In genomic region chr3:196711838-196712513, GRCh38 we compare ENCODE assay signal across 8 cellular contexts. TPM values are rescaled to one million over a fixed set of nuclear protein-coding genes. Genes with fewer than 3 reads are reported as not detected.
A peak's percentile ranks its signal among the peaks of the same experiment; 100 is the strongest.
DNase-seq lines count a peak whose midpoint lies in the region; ATAC-seq, FAIRE-seq and TF ChIP-seq lines count a peak whose summit lies in the region.

Gene CEP19, minus strand, starts transcription at chr3:196712250. Its CDS starts 3,593 bp downstream, at chr3:196708657.
Gene PIGX, plus strand, starts transcription at chr3:196712377.

- ATAC-seq in HG02763 (IDR thresholded peaks at IDR 0.05; ENCODE audit: unreplicated experiment), result peak; percentile 83
- peak; percentile 98 to 99 (median 98) for ATAC-seq in psoas muscle

- H3K9me3 ChIP-seq in adrenal gland (replicated peaks in 1 of 3) (no peaks in the 10 kb centered on the region), left ventricle myocardium inferior (replicated peaks) (no peaks in the 10 kb centered on the region), psoas muscle (no peaks in the 10 kb centered on the region)

- H3K27me3 ChIP-seq in adrenal gland, result no peaks in the 10 kb centered on the region
- H3K27me3 ChIP-seq in left ventricle myocardium inferior (ENCODE audit: low read depth), result no peaks in the 10 kb centered on the region
- no peaks in the 10 kb centered on the region for H3K27me3 ChIP-seq in psoas muscle (ENCODE audit: insufficient read depth in 3 of 3, low read length in 2 of 3)

- TF ChIP-seq CTCF in adrenal gland (IDR thresholded peaks at IDR 0.05) (peak in 3 of 6 experiments; percentile 32 to 41 (median 40)), left ventricle myocardium inferior (IDR thresholded peaks at IDR 0.05; ENCODE audit: borderline replicate concordance) (peak; percentile 38), psoas muscle (IDR thresholded peaks at IDR 0.05) (peak; percentile 8)

- H3K27ac ChIP-seq in adrenal gland, result peak within 1 kb of the TSS; percentile 65 to 97 (median 94)
- H3K27ac ChIP-seq in left ventricle myocardium inferior (replicated peaks), result peak within 1 kb of the TSS; percentile 95
- H3K27ac ChIP-seq in psoas muscle, result peak within 1 kb of the TSS; percentile 93
- H3K27ac ChIP-seq in urinary bladder (ENCODE audit: low read depth), result peak within 1 kb of the TSS; percentile 85

- DNase-seq in GM12892 (ENCODE audit: insufficient read length), result peak; percentile 85
- peak; percentile 71 for DNase-seq in NCI-H1417 treated with DMSO at 0.1 percent for 48 hours (lab: John Stamatoyannopoulos, UW)
- DNase-seq in T follicular helper cell (ENCODE audit: low read depth), result peak; percentile 87
- peak; percentile 82 to 91 (median 86) for DNase-seq in adrenal gland
- DNase-seq in left ventricle myocardium inferior, result peak; percentile 84
- DNase-seq in psoas muscle, result peak; percentile 85 to 92

- intact Hi-C loops in adrenal gland (cut with DNase I) (no loop called here), left ventricle myocardium inferior (cut with micrococcal nuclease) (no loop called here), psoas muscle (cut with DNase I) (no loop called here)

- 0 to 7% (median 0%) methylated on average over 3 to 68 of the region's 68 CpGs for WGBS in adrenal gland, 4 donors
- 0 to 1% (median 0%) methylated on average over 25 to 68 of the region's 68 CpGs for WGBS in psoas muscle, 3 donors
- under 1% methylated on average over 68 of the region's 68 CpGs for WGBS in urinary bladder

- TF ChIP-seq POLR2A in GM12892 (IDR thresholded peaks at IDR 0.05; ENCODE audit: low read depth, low read length), result peak; percentile 73
- TF ChIP-seq POLR2A in adrenal gland (IDR thresholded peaks at IDR 0.05), result peak; percentile 19 to 82

- peak within 1 kb of the TSS; percentile 34 to 92 (median 84) for H3K4me3 ChIP-seq in adrenal gland
- peak within 1 kb of the TSS; percentile 90 for H3K4me3 ChIP-seq in left ventricle myocardium inferior
- peak within 1 kb of the TSS; percentile 94 for H3K4me3 ChIP-seq in psoas muscle
- peak within 1 kb of the TSS; percentile 59 for H3K4me3 ChIP-seq in urinary bladder (ENCODE audit: low read depth, low read length)

- FAIRE-seq in GM12892 (lab: Jason Lieb, UNC), result peak; percentile 96

- H3K36me3 ChIP-seq in adrenal gland (replicated peaks in 1 of 2), result no peaks in the 10 kb centered on the region
- no peaks in the 10 kb centered on the region for H3K36me3 ChIP-seq in left ventricle myocardium inferior
- peaks cover 0 to 3% of the 10 kb centered on the region in 2 donors for H3K36me3 ChIP-seq in psoas muscle (ENCODE audit: insufficient read depth in 1 of 2, low read depth in 1 of 2)
- H3K36me3 ChIP-seq in urinary bladder (ENCODE audit: insufficient read depth), result no peaks in the 10 kb centered on the region

- peaks cover 14 to 15% of the 10 kb centered on the region in 2 donors for H3K4me1 ChIP-seq in adrenal gland (replicated peaks in 1 of 2)
- peaks cover 28% of the 10 kb centered on the region for H3K4me1 ChIP-seq in left ventricle myocardium inferior
- H3K4me1 ChIP-seq in psoas muscle, result peaks cover 16% of the 10 kb centered on the region
- no peaks in the 10 kb centered on the region for H3K4me1 ChIP-seq in urinary bladder (ENCODE audit: insufficient read depth)

RNA-seq across cellular contexts. Expression of gene CEP19, which starts in this region (rescaled TPM):
- polyA plus RNA-seq in GM12892 (2012; ENCODE audit: missing spikeins), result 4.4 TPM
- 10 to 100 TPM in 1 of 8 donors, 1 to 10 TPM in 7; 1.2 to 11.5 (median 3.1) TPM for total RNA-seq in adrenal gland
- polyA plus RNA-seq in adrenal gland, result 1 to 10 TPM in 2 of 3 donors, under 1 TPM in 1; 0.88 to 4.2 (median 2.1) TPM
- total RNA-seq in left ventricle myocardium inferior, result 1.5 TPM
- total RNA-seq in psoas muscle, result under 1 TPM; 0.30 to 0.97 (median 0.63) TPM
- polyA plus RNA-seq in psoas muscle, result 1 to 10 TPM in 2 of 3 donors, under 1 TPM in 1; 0.60 to 6.2 (median 1.1) TPM
- 3.8 TPM for total RNA-seq in urinary bladder
- polyA plus RNA-seq in urinary bladder, result 1.2 TPM

RNA-seq across cellular contexts. Expression of gene PIGX, which starts in this region (rescaled TPM):
- polyA plus RNA-seq in GM12892 (2012; ENCODE audit: missing spikeins), result 26.4 TPM
- 10 to 100 TPM; 17.7 to 33.9 (median 26.1) TPM for total RNA-seq in adrenal gland
- 10 to 100 TPM; 10.2 to 30.7 (median 10.8) TPM for polyA plus RNA-seq in adrenal gland
- total RNA-seq in left ventricle myocardium inferior, result 15.6 TPM
- total RNA-seq in psoas muscle, result 10 to 100 TPM; 16.2 to 23.6 (median 19.7) TPM
- polyA plus RNA-seq in psoas muscle, result 10 to 100 TPM in 2 of 3 donors, 1 to 10 TPM in 1; 7.5 to 43.4 (median 19.0) TPM
- 30.6 TPM for total RNA-seq in urinary bladder
- polyA plus RNA-seq in urinary bladder, result 18.4 TPM

Comparison
In these comparisons a context has a peak if more than half of its experiments do, and no peak if none do; other contexts are left out.
1. Peak in every context shown above with its lines: DNase-seq, ATAC-seq, H3K4me3 ChIP-seq and H3K27ac ChIP-seq.